1 cellular context compared by ENCODE assay signal in the genomic region with DNA sequence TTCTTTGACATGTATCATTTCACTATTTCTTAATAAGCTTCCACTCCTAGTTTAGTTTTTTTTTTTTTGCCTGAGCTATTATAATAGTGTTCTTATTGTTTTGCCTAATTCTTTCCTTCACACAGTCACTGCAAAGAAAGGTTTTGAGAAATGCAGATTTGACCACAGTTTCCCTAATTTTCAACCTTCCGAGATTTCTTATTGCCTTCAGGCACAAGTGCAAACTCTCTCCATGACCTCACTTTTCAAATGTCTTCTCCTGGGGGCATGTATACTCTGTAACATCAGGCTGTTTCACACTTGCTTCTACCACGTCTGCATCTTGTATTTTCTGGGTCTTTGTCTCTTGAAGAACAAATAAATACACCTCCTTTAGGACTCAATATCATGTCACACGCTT.
TF ChIP-seq lines count a peak whose summit lies in the region.

No MANE protein-coding gene starts in this region.

TF ChIP-seq in GM23338, 12 proteins besides CTCF, POLR2A, EP300 and RAD21 (continued from another document):
- TF ChIP-seq ZNF462 (CRISPR knock-in tag; IDR thresholded peaks at IDR 0.05), result no peak
- TF ChIP-seq, protein P1, sequence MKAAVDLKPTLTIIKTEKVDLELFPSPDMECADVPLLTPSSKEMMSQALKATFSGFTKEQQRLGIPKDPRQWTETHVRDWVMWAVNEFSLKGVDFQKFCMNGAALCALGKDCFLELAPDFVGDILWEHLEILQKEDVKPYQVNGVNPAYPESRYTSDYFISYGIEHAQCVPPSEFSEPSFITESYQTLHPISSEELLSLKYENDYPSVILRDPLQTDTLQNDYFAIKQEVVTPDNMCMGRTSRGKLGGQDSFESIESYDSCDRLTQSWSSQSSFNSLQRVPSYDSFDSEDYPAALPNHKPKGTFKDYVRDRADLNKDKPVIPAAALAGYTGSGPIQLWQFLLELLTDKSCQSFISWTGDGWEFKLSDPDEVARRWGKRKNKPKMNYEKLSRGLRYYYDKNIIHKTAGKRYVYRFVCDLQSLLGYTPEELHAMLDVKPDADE (IDR thresholded peaks at IDR 0.05), result no peak
- no peak for TF ChIP-seq STAT1 (IDR thresholded peaks at IDR 0.05; ENCODE audit: unreplicated experiment)
- TF ChIP-seq POLR2AphosphoS5 (IDR thresholded peaks at IDR 0.05; ENCODE audit: low read depth), result no peak
- no peak for TF ChIP-seq EZH2phosphoT487 (IDR thresholded peaks at IDR 0.05; ENCODE audit: unreplicated experiment)
- TF ChIP-seq EZH2 (IDR thresholded peaks at IDR 0.05; ENCODE audit: low read depth, unreplicated experiment), result no peak
